Comparison of ENCODE assay signal across 20 cellular contexts in genomic region chr4:108560624-108561023, GRCh38. TPM values are rescaled to one million over a fixed set of nuclear protein-coding genes. Genes with fewer than 3 reads are reported as not detected.
DNase-seq lines count a peak whose midpoint lies in the region; ATAC-seq and TF ChIP-seq lines count a peak whose summit lies in the region.
"Had no signal": no experiment of that assay in that cellular context is flagged by ENCODE, and none has a peak within 500 bp of the region (broad histone marks: within the 10 kb centered on the region; RNA-seq: fewer than 3 reads in every experiment).

No MANE protein-coding gene starts in this region.

- peak; percentile 20 for DNase-seq in A172 (ENCODE audit: low spot score)
- no peak for DNase-seq in WTC11 (ENCODE audit: low spot score)
- DNase-seq in fibroblast of the aortic adventitia (ENCODE audit: low read depth), result peak; percentile 15
- peak; percentile 27 for DNase-seq in mesendoderm
- no peak for DNase-seq in NCI-H146 (lab: John Stamatoyannopoulos, UW)
- DNase-seq in NCI-H1092 treated with DMSO at 0.1 percent for 48 hours (lab: John Stamatoyannopoulos, UW), result no peak
- no peak for DNase-seq in NCI-H1436 (lab: John Stamatoyannopoulos, UW)
- DNase-seq in GOT3 (lab: John Stamatoyannopoulos, UW), result no peak
- DNase-seq: CD4-positive, alpha-beta memory T cell; foreskin keratinocyte; NCI-H1417; NCI-H446; stimulated activated CD4-positive, alpha-beta T cell treated with anti-CD3 and anti-CD28 coated beads, Interleukin-2, amount 100 ng/mL, for 24 hours had no signal

- H3K4me3 Mint-ChIP-seq in WTC11, result no peak overlapping the region
- H3K4me3 Mint-ChIP-seq: CD4-positive, alpha-beta memory T cell; dendritic cell treated with granulocyte-macrophage colony-stimulating factor and Interleukin-4, amounts not matched to agents 40 ng/mL and 50 ng/mL, for 4 days had no signal

- no peak overlapping the region for H3K4ac ChIP-seq in mesendoderm (ENCODE audit: low read depth, low read length)

- no peaks in the 10 kb centered on the region for H3K79me2 ChIP-seq in mesendoderm (ENCODE audit: control insufficient read depth, insufficient read depth, low read length)

- H3K4me1 ChIP-seq in mesendoderm (ENCODE audit: control insufficient read depth, low read depth, low read length), result no peaks in the 10 kb centered on the region
- H3K4me1 ChIP-seq: A549, foreskin keratinocyte had no signal

- H3K9ac ChIP-seq in mesendoderm (ENCODE audit: low read length), result no peak overlapping the region

- ATAC-seq in WTC11, result peak; percentile 39; the same call in 1 of the 2 replicates
- ATAC-seq: A549, foreskin keratinocyte, GM12878, HCT116, K562 had no signal

- WGBS in mesendoderm (ENCODE audit: extremely low coverage, insufficient coverage, low lambda C conversion rate), result no CpG with 5 or more reads among the region's 4 CpGs

- H3K27ac ChIP-seq in mesendoderm (ENCODE audit: low read depth, low read length), result no peak overlapping the region
- H3K27ac ChIP-seq: A549, foreskin keratinocyte, thoracic aorta had no signal

- H3K27me3 ChIP-seq in mesendoderm (ENCODE audit: insufficient read depth, low read length, poor library complexity), result no peaks in the 10 kb centered on the region

- no peak overlapping the region for H3K23ac ChIP-seq in mesendoderm (ENCODE audit: low read length)

- H3K4me1 Mint-ChIP-seq in WTC11, result peaks cover 19% of the 10 kb centered on the region

- POLR2A ChIA-PET in WTC11 (lab: Charles Lee), result no interaction called here

- H2BK5ac ChIP-seq in mesendoderm (ENCODE audit: low read length), result no peak overlapping the region

- no peaks in the 10 kb centered on the region for H3K27me3 Mint-ChIP-seq in WTC11 (ENCODE audit: low read depth)
- H3K27me3 Mint-ChIP-seq: dendritic cell treated with granulocyte-macrophage colony-stimulating factor and Interleukin-4, amounts not matched to agents 40 ng/mL and 50 ng/mL, for 4 days had no signal

- no peak overlapping the region for H2BK120ac ChIP-seq in mesendoderm (ENCODE audit: low read depth, low read length)

- no peak overlapping the region for H3K27ac Mint-ChIP-seq in WTC11
- H3K27ac Mint-ChIP-seq: activated T-helper 2 cell treated with anti-CD3 and anti-CD28 coated beads, Interferon-gamma antibody, Interleukin-2, Interleukin-4, amounts not matched to agents 10 μg/mL and 5 μg/mL and 100 μg/mL, durations not matched to agents 14 hours and 24 hours and 36 hours; CD4-positive, alpha-beta memory T cell; dendritic cell treated with granulocyte-macrophage colony-stimulating factor and Interleukin-4, amounts not matched to agents 40 ng/mL and 50 ng/mL, for 4 days had no signal

- no peaks in the 10 kb centered on the region for H3K36me3 Mint-ChIP-seq in WTC11

- no peaks in the 10 kb centered on the region for H3K36me3 ChIP-seq in mesendoderm (ENCODE audit: control insufficient read depth, insufficient read depth, low read length)
- H3K36me3 ChIP-seq: thoracic aorta had no signal

- no peak overlapping the region for H3K18ac ChIP-seq in mesendoderm (ENCODE audit: low read length)

- no peak overlapping the region for H3K4me2 ChIP-seq in mesendoderm (ENCODE audit: low read length)
- H3K4me2 ChIP-seq: A549 had no signal

- H4K5ac ChIP-seq in mesendoderm (ENCODE audit: low read length), result no peak overlapping the region

- H3K4me3 ChIP-seq in fibroblast of the aortic adventitia (ENCODE audit: low read depth, low read length), result no peak overlapping the region
- no peak overlapping the region for H3K4me3 ChIP-seq in mesendoderm (ENCODE audit: low read length)
- H3K4me3 ChIP-seq: A549, GM12878, K562, thoracic aorta had no signal

- H4K8ac ChIP-seq in mesendoderm (ENCODE audit: low read depth, low read length), result no peak overlapping the region

- H2BK15ac ChIP-seq in mesendoderm (replicated peaks; ENCODE audit: low read depth), result no peak overlapping the region

- no peak overlapping the region for H3K56ac ChIP-seq in mesendoderm (ENCODE audit: low read length)

- CTCF ChIA-PET in WTC11 (lab: Charles Lee), result no interaction called here

- H2AK5ac ChIP-seq in mesendoderm (ENCODE audit: low read length), result no peak overlapping the region

- H3K79me1 ChIP-seq in mesendoderm (ENCODE audit: low read length), result no peaks in the 10 kb centered on the region

- TF ChIP-seq CTCF in WTC11 (IDR thresholded peaks at IDR 0.05) (no peak), fibroblast of the aortic adventitia (IDR thresholded peaks at IDR 0.05; ENCODE audit: insufficient read depth, low read length) (no peak)

- H3K9me3 Mint-ChIP-seq in WTC11, result no peaks in the 10 kb centered on the region
- H3K9me3 Mint-ChIP-seq: activated T-helper 2 cell treated with anti-CD3 and anti-CD28 coated beads, Interferon-gamma antibody, Interleukin-2, Interleukin-4, amounts not matched to agents 10 μg/mL and 5 μg/mL and 100 μg/mL, durations not matched to agents 14 hours and 24 hours and 36 hours; dendritic cell treated with granulocyte-macrophage colony-stimulating factor and Interleukin-4, amounts not matched to agents 40 ng/mL and 50 ng/mL, for 4 days had no signal

TF ChIP-seq in WTC11, 78 proteins besides CTCF, POLR2A, EP300 and RAD21 (continues in another document):
- TF ChIP-seq TCF7 (CRISPR knock-in tag; IDR thresholded peaks at IDR 0.05; ENCODE audit: low read depth) (no peak), ZNF263 (CRISPR knock-in tag; IDR thresholded peaks at IDR 0.05; ENCODE audit: low read depth) (no peak), ARID4B (CRISPR knock-in tag; IDR thresholded peaks at IDR 0.05; ENCODE audit: borderline replicate concordance) (no peak), NFE2L1 (CRISPR knock-in tag; IDR thresholded peaks at IDR 0.05) (no peak), MXD4 (CRISPR knock-in tag; IDR thresholded peaks at IDR 0.05; ENCODE audit: borderline replicate concordance) (no peak), FOXP4 (CRISPR knock-in tag; IDR thresholded peaks at IDR 0.05) (no peak), USF2 (CRISPR knock-in tag; IDR thresholded peaks at IDR 0.05) (no peak), CREB1 (CRISPR knock-in tag; IDR thresholded peaks at IDR 0.05) (no peak), ZNF416 (CRISPR knock-in tag; IDR thresholded peaks at IDR 0.05) (no peak)

RNA-seq across cellular contexts. Expression of gene RPL34, which starts 59.8 kb away (rescaled TPM):
- 766 and 852 TPM in 2 replicates for total RNA-seq in A172 (2014; rRNA removed; shearing (Covaris generic))
- total RNA-seq in WTC11 (2021), result 1,253 to 1,310 TPM (median 1,269 TPM) in 3 replicates
- total RNA-seq in fibroblast of the aortic adventitia (ENCODE audit: low replicate concordance), result 1,226 and 1,235 TPM in 2 replicates
- 2,569 TPM for polyA plus RNA-seq in mesendoderm (2013, experiment 1 of 2)
- polyA plus RNA-seq in mesendoderm (2013, experiment 2 of 2), result 2,565 TPM

Comparison
In these comparisons a context has a peak if more than half of its experiments do, and no peak if none do; other contexts are left out.
1. DNase-seq: peak in A172 (single experiment), fibroblast of the aortic adventitia (single experiment) and mesendoderm (single experiment); none in WTC11 (single experiment), NCI-H146 (single experiment), NCI-H1092 treated with DMSO at 0.1 percent for 48 hours (single experiment), NCI-H1436 (single experiment) and GOT3 (single experiment).